Comparison of ENCODE assay signal across 1 cellular context in the genomic region with DNA sequence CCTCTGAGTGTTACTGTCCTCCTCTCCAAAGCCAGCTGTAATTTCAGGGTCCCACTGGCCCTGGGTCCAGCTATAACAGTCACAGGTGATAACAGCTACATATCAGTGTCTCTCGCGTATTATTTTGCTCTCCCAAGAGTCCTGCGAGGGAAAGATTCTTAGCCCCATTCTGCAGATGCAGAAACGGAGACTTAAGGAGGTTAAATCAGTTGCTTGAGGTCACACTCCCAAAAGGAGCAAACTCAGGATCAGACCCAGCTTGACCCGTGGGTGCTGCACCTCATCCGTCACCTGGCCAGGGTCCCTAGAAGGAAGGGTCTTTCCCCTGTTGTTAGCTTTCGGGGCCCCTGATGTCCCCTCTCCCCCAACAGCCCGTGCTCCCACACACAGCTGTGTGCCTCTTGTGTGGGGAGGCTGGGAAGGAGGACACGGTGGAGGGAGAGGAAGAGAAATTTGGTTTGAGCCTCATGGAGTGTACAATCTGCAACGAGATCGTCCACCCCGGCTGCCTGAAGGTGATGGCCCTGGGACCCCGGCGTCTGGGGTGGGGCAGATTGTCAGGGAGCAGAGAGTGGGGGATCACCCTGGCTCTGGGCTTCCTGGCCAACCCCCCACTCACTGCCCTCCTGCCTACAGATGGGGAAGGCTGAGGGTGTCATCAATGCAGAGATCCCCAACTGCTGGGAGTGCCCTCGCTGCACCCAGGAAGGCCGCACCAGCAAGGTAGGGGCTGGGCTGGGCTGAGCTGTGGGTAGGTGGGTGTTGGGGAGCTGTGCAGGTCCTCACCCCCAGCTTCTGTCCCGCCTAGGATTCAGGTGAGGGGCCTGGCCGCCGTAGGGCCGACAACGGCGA.
TF ChIP-seq lines count a peak whose summit lies in the region.

No MANE protein-coding gene starts in this region.

TF ChIP-seq in IMR-90, 13 proteins besides CTCF, POLR2A, EP300 and RAD21:
- TF ChIP-seq CEBPB (IDR thresholded peaks at IDR 0.05; ENCODE audit: low read depth, low read length) = no peak
- TF ChIP-seq MAFK (IDR thresholded peaks at IDR 0.05; ENCODE audit: low read depth, low read length) = no peak
- TF ChIP-seq FOS (IDR thresholded peaks at IDR 0.05; ENCODE audit: low read depth, low read length) = no peak
- no peak for TF ChIP-seq RCOR1 (IDR thresholded peaks at IDR 0.05; ENCODE audit: insufficient replicate concordance, low read length)
- TF ChIP-seq MXI1 (IDR thresholded peaks at IDR 0.05; ENCODE audit: borderline replicate concordance, low read depth, low read length) = no peak
- no peak for TF ChIP-seq BHLHE40 (IDR thresholded peaks at IDR 0.05; ENCODE audit: low read depth, low read length)
- TF ChIP-seq NFE2L2 (IDR thresholded peaks at IDR 0.05; ENCODE audit: low read depth, low read length) = no peak
- TF ChIP-seq MAZ (IDR thresholded peaks at IDR 0.05; ENCODE audit: borderline replicate concordance, low read depth, low read length) = no peak
- TF ChIP-seq, protein P1, sequence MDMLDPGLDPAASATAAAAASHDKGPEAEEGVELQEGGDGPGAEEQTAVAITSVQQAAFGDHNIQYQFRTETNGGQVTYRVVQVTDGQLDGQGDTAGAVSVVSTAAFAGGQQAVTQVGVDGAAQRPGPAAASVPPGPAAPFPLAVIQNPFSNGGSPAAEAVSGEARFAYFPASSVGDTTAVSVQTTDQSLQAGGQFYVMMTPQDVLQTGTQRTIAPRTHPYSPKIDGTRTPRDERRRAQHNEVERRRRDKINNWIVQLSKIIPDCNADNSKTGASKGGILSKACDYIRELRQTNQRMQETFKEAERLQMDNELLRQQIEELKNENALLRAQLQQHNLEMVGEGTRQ (IDR thresholded peaks at IDR 0.05; ENCODE audit: low read depth, low read length) = no peak
- no peak for TF ChIP-seq ELK1 (IDR thresholded peaks at IDR 0.05; ENCODE audit: borderline replicate concordance, low read depth, low read length)
- TF ChIP-seq CHD1 (IDR thresholded peaks at IDR 0.05; ENCODE audit: low read depth, low read length) = no peak
- no peak for TF ChIP-seq RFX5 (IDR thresholded peaks at IDR 0.05; ENCODE audit: low read depth, low read length)
- TF ChIP-seq SMC3 (IDR thresholded peaks at IDR 0.05; ENCODE audit: low read depth, low read length) = no peak
